Comparison of ENCODE assay signal across 20 cellular contexts in the genomic region with DNA sequence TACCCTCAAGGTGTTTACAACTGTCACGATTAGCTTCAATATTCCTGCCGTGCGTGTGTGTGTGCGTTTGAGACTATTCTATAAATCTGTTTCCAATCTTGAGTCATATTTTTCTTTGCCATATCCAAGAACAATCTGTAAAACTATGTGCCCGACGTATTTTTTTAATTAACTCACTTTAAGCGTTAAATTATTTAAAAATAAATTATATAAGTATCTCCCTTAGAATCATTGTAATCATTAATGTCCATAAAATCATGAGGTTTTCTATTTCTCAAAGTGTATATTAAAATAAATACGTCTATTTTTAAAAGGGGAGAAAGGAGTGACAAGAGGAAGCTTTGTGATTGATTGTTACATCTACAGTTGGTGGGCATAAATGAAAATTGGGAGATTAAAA. TPM values are rescaled to one million over a fixed set of nuclear protein-coding genes. Genes with fewer than 3 reads are reported as not detected.
A peak's percentile ranks its signal among the peaks of the same experiment; 100 is the strongest.
DNase-seq lines count a peak whose midpoint lies in the region; ATAC-seq, FAIRE-seq and TF ChIP-seq lines count a peak whose summit lies in the region.
"Had no signal": no experiment of that assay in that cellular context is flagged by ENCODE, and none has a peak within 500 bp of the region (broad histone marks: within the 10 kb centered on the region; RNA-seq: fewer than 3 reads in every experiment).

No MANE protein-coding gene starts in this region.

- H3K27me3 ChIP-seq in ascending aorta (no peaks in the 10 kb centered on the region), spleen (replicated peaks in 1 of 7) (no peaks in the 10 kb centered on the region), Peyer's patch (no peaks in the 10 kb centered on the region)
- H3K27me3 ChIP-seq: foreskin keratinocyte, neutrophil, right lobe of liver had no signal

- FAIRE-seq in kidney (lab: Jason Lieb, UNC): no peak
- FAIRE-seq: GM19239, urothelium cell line had no signal

- intact Hi-C loops in ascending aorta (cut with DNase I): loop anchor here (5.0 kb wide), 1 partner anchor 111 kb away; no protein-coding TSS in a partner anchor
- intact Hi-C loops in kidney (cut with DNase I): no loop called here
- intact Hi-C loops in spleen (cut with DNase I; ENCODE audit: low total_unique reads): no loop called here

- H3K4me1 ChIP-seq in ascending aorta (peaks cover 8 to 42% of the 10 kb centered on the region in 2 donors), kidney (ENCODE audit: control insufficient read depth in 1 of 2, insufficient read depth in 1 of 2, low read depth in 1 of 2, low read length in 2 of 2) (peaks cover 4 to 9% of the 10 kb centered on the region in 2 donors), spleen (peaks cover 0 to 44% (median 25%) of the 10 kb centered on the region in 6 donors), Peyer's patch (peaks cover 0 to 20% (median 0%) of the 10 kb centered on the region in 4 donors)

- H3K9me3 ChIP-seq in ascending aorta (no peaks in the 10 kb centered on the region), kidney (ENCODE audit: control insufficient read depth in 1 of 2, low read length in 2 of 2) (no peaks in the 10 kb centered on the region), spleen (no peaks in the 10 kb centered on the region), Peyer's patch (no peaks in the 10 kb centered on the region)
- H3K9me3 ChIP-seq: neutrophil, right lobe of liver had no signal

- TF ChIP-seq CTCF in AG10803 (conservative IDR thresholded peaks at IDR 0.05; ENCODE audit: low read length): no peak
- TF ChIP-seq CTCF in ascending aorta (IDR thresholded peaks at IDR 0.05): no peak
- TF ChIP-seq CTCF in kidney (IDR thresholded peaks at IDR 0.05; ENCODE audit: borderline replicate concordance, extremely low read depth, insufficient read depth): no peak
- no peak for TF ChIP-seq CTCF in spleen (IDR thresholded peaks at IDR 0.05 in 8 of 11, conservative IDR thresholded peaks at IDR 0.05 in 3 of 11)
- no peak for TF ChIP-seq CTCF in Peyer's patch (IDR thresholded peaks at IDR 0.05)

- peak overlapping the region; percentile 91 to 96 for H3K27ac ChIP-seq in ascending aorta
- peak overlapping the region; percentile 29 to 79 for H3K27ac ChIP-seq in kidney (ENCODE audit: low read depth in 2 of 2, low read length in 2 of 2)
- peak overlapping the region in 6 of 8 donors; percentile 4 to 48 (median 28) for H3K27ac ChIP-seq in spleen
- H3K27ac ChIP-seq in Peyer's patch: peak overlapping the region in 2 of 4 donors; percentile 31 to 36
- H3K27ac ChIP-seq: foreskin keratinocyte, neutrophil had no signal

- TF ChIP-seq POLR2A in spleen (IDR thresholded peaks at IDR 0.05): no peak
- TF ChIP-seq POLR2A in Peyer's patch (IDR thresholded peaks at IDR 0.05): no peak

- WGBS in spleen, 5 donors: 89 to 93% (median 93%) methylated on average over 8 of the region's 8 CpGs

- DNase-seq in AG10803 (ENCODE audit: low read depth) (peak; percentile 36), ascending aorta (ENCODE audit: low spot score in 2 of 2) (no peak), kidney (no peak), spleen (no peak), HPDE6-E6E7 (ENCODE audit: extremely low spot score) (no peak), Peyer's patch (no peak)
- DNase-seq in activated naive CD4-positive, alpha-beta T cell treated with anti-CD3 and anti-CD28 coated beads, Interleukin-2, amount 50 U/mL, for 16 hours: no peak
- DNase-seq: activated CD4-positive, alpha-beta T cell treated with anti-CD3 and anti-CD28 coated beads, Interleukin-2, amount 10 ng/mL, durations not matched to agents 7 days and 5 days; CD4-positive, alpha-beta memory T cell; endodermal cell; NCI-H1092; NCI-H748 treated with DMSO at 0.1 percent for 48 hours; right lobe of liver; stimulated activated CD4-positive, alpha-beta T cell treated with anti-CD3 and anti-CD28 coated beads, Interleukin-2, amount 100 ng/mL, for 48 hours had no signal

- H3K36me3 ChIP-seq in ascending aorta: no peaks in the 10 kb centered on the region
- no peaks in the 10 kb centered on the region for H3K36me3 ChIP-seq in kidney (ENCODE audit: control insufficient read depth in 1 of 2, insufficient read depth in 2 of 2, low read length in 2 of 2)
- peaks cover 0 to 12% (median 0%) of the 10 kb centered on the region in 6 donors for H3K36me3 ChIP-seq in spleen
- no peaks in the 10 kb centered on the region for H3K36me3 ChIP-seq in Peyer's patch
- H3K36me3 ChIP-seq: neutrophil, right lobe of liver had no signal

- no peak for ATAC-seq in GM21717 (IDR thresholded peaks at IDR 0.05; ENCODE audit: unreplicated experiment)
- ATAC-seq: foreskin keratinocyte, Panc1, right lobe of liver had no signal

- no peak overlapping the region for H3K9ac ChIP-seq in kidney (ENCODE audit: low read length in 2 of 2)

- H3K4me3 ChIP-seq in AG10803 (ENCODE audit: low read length) (no peak overlapping the region), ascending aorta (peak overlapping the region in 1 of 2 donors; percentile 92), kidney (ENCODE audit: low read length in 2 of 2) (peak overlapping the region in 1 of 2 donors; percentile 2), spleen (no peak overlapping the region), Peyer's patch (no peak overlapping the region)
- H3K4me3 ChIP-seq: right lobe of liver had no signal

RNA-seq across cellular contexts. Expression of a gene that starts 2.9 kb away (rescaled TPM):
- total RNA-seq in ascending aorta: 13.6 TPM
- 16.0 TPM for total RNA-seq in kidney
- polyA plus RNA-seq in kidney (ENCODE audit: insufficient read depth, low read depth, low replicate concordance): 21.4 TPM
- total RNA-seq in spleen: 10 to 100 TPM in 5 of 7 donors, 1 to 10 TPM in 2; 7.8 to 17.8 (median 10.9) TPM
- 10 to 100 TPM in 1 of 3 donors, 1 to 10 TPM in 2; 9.0 to 10.1 (median 9.7) TPM for polyA plus RNA-seq in spleen
- total RNA-seq in Peyer's patch: 10 to 100 TPM in 2 of 4 donors, 1 to 10 TPM in 2; 5.6 to 28.9 (median 16.2) TPM
